ENCODE assay signal across 29 cellular contexts in genomic region chr7:52475192-52475591, GRCh38.
"Had no signal": no experiment of that assay in that cellular context is flagged by ENCODE, and none has a peak within 500 bp of the region (broad histone marks: within the 10 kb centered on the region; RNA-seq: fewer than 3 reads in every experiment).

No MANE protein-coding gene starts in this region.

- H3K4me2 ChIP-seq: neural progenitor cell had no signal

- H2AFZ ChIP-seq: neural progenitor cell had no signal

- H3K36me3 Mint-ChIP-seq: immature natural killer cell; mesothelial cell of epicardium; naive B cell; natural killer cell; neural progenitor cell; stimulated activated effector memory CD8-positive, alpha-beta T cell treated with anti-CD3 and anti-CD28 coated beads, Interleukin-12 subunit alpha, Interleukin-12 subunit beta, amount 100 ng/mL, for 72 hours had no signal

- H3K9me3 ChIP-seq: left ventricle myocardium inferior, ovary, right atrium auricular region, suprapubic skin, thoracic aorta, tibial artery, upper lobe of right lung had no signal

- FAIRE-seq: islet of Langerhans, kidney, urothelium cell line had no signal

- H3K27ac ChIP-seq: left ventricle myocardium inferior, neural progenitor cell, ovary, right atrium auricular region, skin epidermis, spleen, suprapubic skin, thoracic aorta, tibial artery, upper lobe of right lung had no signal

- H3K27ac Mint-ChIP-seq: immature natural killer cell; mesothelial cell of epicardium; natural killer cell; nephron progenitor cell; neural progenitor cell; progenitor cell of endocrine pancreas; stimulated activated effector memory CD8-positive, alpha-beta T cell treated with anti-CD3 and anti-CD28 coated beads, Interleukin-12 subunit alpha, Interleukin-12 subunit beta, amount 100 ng/mL, for 72 hours; stimulated activated naive CD8-positive, alpha-beta T cell treated with anti-CD3 and anti-CD28 coated beads, Interleukin-15, Interleukin-2, amounts not matched to agents 100 ng/mL and 50 ng/mL, for 24 hours had no signal

- H3K4me1 ChIP-seq: left ventricle myocardium inferior, neural progenitor cell, right atrium auricular region, spleen, suprapubic skin, tibial artery, upper lobe of right lung had no signal

- H3K4me3 Mint-ChIP-seq: immature natural killer cell; mesothelial cell of epicardium; naive B cell; natural killer cell; nephron progenitor cell; neural progenitor cell; stimulated activated effector memory CD8-positive, alpha-beta T cell treated with anti-CD3 and anti-CD28 coated beads, Interleukin-12 subunit alpha, Interleukin-12 subunit beta, amount 100 ng/mL, for 72 hours; stimulated activated naive CD8-positive, alpha-beta T cell treated with anti-CD3 and anti-CD28 coated beads, Interleukin-15, Interleukin-2, amounts not matched to agents 100 ng/mL and 50 ng/mL, for 24 hours had no signal

- H3K9me3 Mint-ChIP-seq: nephron progenitor cell, neural progenitor cell had no signal

- H3K4me3 ChIP-seq: left ventricle myocardium inferior, lung, neural progenitor cell, ovary, right atrium auricular region, skin epidermis, spleen, suprapubic skin, thoracic aorta, tibial artery, upper lobe of right lung had no signal

- H3K27me3 Mint-ChIP-seq: naive B cell; progenitor cell of endocrine pancreas; stimulated activated naive CD8-positive, alpha-beta T cell treated with anti-CD3 and anti-CD28 coated beads, Interleukin-15, Interleukin-2, amounts not matched to agents 100 ng/mL and 50 ng/mL, for 24 hours had no signal

- ATAC-seq: left colon; natural killer cell; sciatic nerve; stimulated activated effector memory CD8-positive, alpha-beta T cell treated with anti-CD3 and anti-CD28 coated beads, Interleukin-12 subunit alpha, Interleukin-12 subunit beta, amount 100 ng/mL, for 72 hours; upper lobe of right lung had no signal

- H3K27me3 ChIP-seq: neural progenitor cell, ovary, right atrium auricular region, spleen, suprapubic skin, tibial artery, upper lobe of right lung had no signal

- H3K9ac ChIP-seq: neural progenitor cell had no signal

- H3K36me3 ChIP-seq: left ventricle myocardium inferior, neural progenitor cell, ovary, right atrium auricular region, spleen, suprapubic skin, thoracic aorta, tibial artery, upper lobe of right lung had no signal

- H3K4me1 Mint-ChIP-seq: immature natural killer cell; naive B cell; natural killer cell; nephron progenitor cell; neural progenitor cell; stimulated activated effector memory CD8-positive, alpha-beta T cell treated with anti-CD3 and anti-CD28 coated beads, Interleukin-12 subunit alpha, Interleukin-12 subunit beta, amount 100 ng/mL, for 72 hours had no signal

- DNase-seq: hypothalamus; immature natural killer cell; kidney; left colon; left ventricle myocardium inferior; mesendoderm; naive B cell; natural killer cell; nephron progenitor cell; ovary; spleen; stimulated activated CD4-positive, alpha-beta T cell treated with anti-CD3 and anti-CD28 coated beads, Interleukin-4, amount 100 ng/mL, for 24 hours; stimulated activated naive CD4-positive, alpha-beta T cell; tibial artery; trophoblast cell; upper lobe of right lung had no signal
